ENCODE assay signal across 21 cellular contexts in genomic region chr1:201641524-201642253, GRCh38.
"Had no signal": no experiment of that assay in that cellular context is flagged by ENCODE, and none has a peak within 500 bp of the region (broad histone marks: within the 10 kb centered on the region; RNA-seq: fewer than 3 reads in every experiment).

No MANE protein-coding gene starts in this region.

- H3K36me3 ChIP-seq: cardiac muscle cell, gastroesophageal sphincter, thoracic aorta, upper lobe of right lung, WERI-Rb-1 had no signal

- H3K4me3 ChIP-seq: body of pancreas, cardiac muscle cell, gastroesophageal sphincter, thoracic aorta, upper lobe of right lung had no signal

- H3K4me1 ChIP-seq: body of pancreas had no signal

- H3K27ac ChIP-seq: body of pancreas, cardiac muscle cell, thoracic aorta, upper lobe of right lung, WERI-Rb-1 had no signal

- DNase-seq: activated CD4-positive, alpha-beta T cell treated with anti-CD3 and anti-CD28 coated beads, Interleukin-2, amount 10 ng/mL, durations not matched to agents 7 days and 5 days; activated CD4-positive, CD25-positive, alpha-beta regulatory T cell treated with anti-CD3 and anti-CD28 coated beads, Interleukin-2, amount 50 U/mL, for 72 hours; activated CD8-positive, alpha-beta T cell treated with anti-CD3 and anti-CD28 coated beads, Interleukin-2, amount 10 ng/mL, durations not matched to agents 7 days and 5 days; activated gamma-delta T cell; anterior cingulate cortex; body of pancreas; dermis blood vessel endothelial cell; effector CD8-positive, alpha-beta T cell; head of caudate nucleus; midbrain; nephron progenitor cell; stimulated activated CD4-positive, alpha-beta T cell treated with anti-CD3 and anti-CD28 coated beads, Interleukin-2, amount 100 ng/mL, for 48 hours; stimulated activated CD8-positive, alpha-beta memory T cell treated with anti-CD3 and anti-CD28 coated beads, Interleukin-4, amount 100 ng/mL, for 48 hours; stimulated activated naive CD4-positive, alpha-beta T cell; T-helper 1 cell; upper lobe of right lung; WERI-Rb-1 had no signal

- H3K27me3 ChIP-seq: body of pancreas, cardiac muscle cell, gastroesophageal sphincter, upper lobe of right lung had no signal

- ATAC-seq: activated CD8-positive, alpha-beta T cell treated with anti-CD3 and anti-CD28 coated beads, Interleukin-2, amount 10 ng/mL, durations not matched to agents 7 days and 5 days; left lobe of liver had no signal

- H3K9me3 ChIP-seq: body of pancreas, gastroesophageal sphincter, thoracic aorta, upper lobe of right lung had no signal
